In genomic region chr6:56842602-56843475, GRCh38 we compare ENCODE assay signal across 8 cellular contexts.
A peak's percentile ranks its signal among the peaks of the same experiment; 100 is the strongest.
DNase-seq lines count a peak whose midpoint lies in the region; ATAC-seq and TF ChIP-seq lines count a peak whose summit lies in the region.

No MANE protein-coding gene starts in this region.

- H3K9me3 ChIP-seq in body of pancreas (no peaks in the 10 kb centered on the region), skeletal muscle tissue (ENCODE audit: control insufficient read depth in 3 of 3, low read length in 3 of 3) (no peaks in the 10 kb centered on the region), Karpas-422 (ENCODE audit: low read length) (no peaks in the 10 kb centered on the region)

- H3K4me3 ChIP-seq in BJ (ENCODE audit: low read depth, low read length) (peak overlapping the region; percentile 82), body of pancreas (peak overlapping the region in 1 of 2 donors; percentile 23), skeletal muscle tissue (ENCODE audit: low read length in 3 of 3) (peak overlapping the region; percentile 94 to 99 (median 99)), Karpas-422 (ENCODE audit: low read length) (no peak overlapping the region)

- H3K27me3 ChIP-seq in BJ (ENCODE audit: control insufficient read depth, insufficient read depth, low read length) (no peaks in the 10 kb centered on the region), body of pancreas (peaks cover 0 to 4% of the 10 kb centered on the region in 2 donors), skeletal muscle tissue (ENCODE audit: control insufficient read depth in 3 of 3, insufficient read depth in 3 of 3, low read length in 3 of 3) (no peaks in the 10 kb centered on the region), Karpas-422 (ENCODE audit: low read length) (no peaks in the 10 kb centered on the region)

- H3K4me1 ChIP-seq in body of pancreas (peaks cover 7% of the 10 kb centered on the region), skeletal muscle tissue (ENCODE audit: control insufficient read depth in 3 of 3, insufficient read depth in 3 of 3, low read length in 3 of 3) (peaks cover 11 to 24% (median 18%) of the 10 kb centered on the region in 3 donors), Karpas-422 (ENCODE audit: low read length) (no peaks in the 10 kb centered on the region)

- CTCF ChIA-PET in BJ (lab: Yijun Ruan, JAX): interaction anchor here (0.9 to 2.6 kb wide), 5 partner anchors 9 to 133 kb away, joined by 3 to 11 read pairs (median 4); no protein-coding TSS in a partner anchor

- H3K4me2 ChIP-seq in Karpas-422 (ENCODE audit: low read depth, low read length, poor library complexity, severe bottlenecking): no peak overlapping the region

- no peak for DNase-seq in BJ (ENCODE audit: low read depth)
- DNase-seq in NOMO-1 treated with DMSO at 0.1 percent for 48 hours (lab: John Stamatoyannopoulos, UW; ENCODE audit: unreplicated experiment): peak; percentile 28
- DNase-seq in body of pancreas: peak in 3 of 4 donors; percentile 18 to 19 (median 19)
- peak; percentile 44 for DNase-seq in iPS-NIHi7 (ENCODE audit: extremely low spot score)
- DNase-seq in Karpas-422: no peak

- POLR2A ChIA-PET in BJ (lab: Charles Lee): no interaction called here

- H3K9ac ChIP-seq in skeletal muscle tissue (ENCODE audit: low read depth in 1 of 3, low read length in 3 of 3): peak overlapping the region; percentile 97 to 98 (median 98)
- H3K9ac ChIP-seq in Karpas-422 (ENCODE audit: low read length): no peak overlapping the region

- H3K9me2 ChIP-seq in Karpas-422 (replicated peaks; ENCODE audit: insufficient read depth, low read length): no peaks in the 10 kb centered on the region

- TF ChIP-seq POLR2A in body of pancreas (IDR thresholded peaks at IDR 0.05): peak in 2 of 3 donors; percentile 20 to 31

- H3K36me3 ChIP-seq in BJ (ENCODE audit: control insufficient read depth, insufficient read depth, low read length) (no peaks in the 10 kb centered on the region), body of pancreas (replicated peaks in 1 of 2; ENCODE audit: insufficient read depth in 1 of 2, low read depth in 2 of 2) (no peaks in the 10 kb centered on the region), skeletal muscle tissue (ENCODE audit: control insufficient read depth in 3 of 3, insufficient read depth in 3 of 3, low read length in 3 of 3) (no peaks in the 10 kb centered on the region), Karpas-422 (ENCODE audit: insufficient read depth, low read length) (no peaks in the 10 kb centered on the region)

- H4K20me1 ChIP-seq in Karpas-422 (ENCODE audit: insufficient read depth, low read depth, low read length): no peaks in the 10 kb centered on the region

- TF ChIP-seq CTCF in BJ (IDR thresholded peaks at IDR 0.05; ENCODE audit: insufficient read depth, low read depth, low read length) (no peak), body of pancreas (IDR thresholded peaks at IDR 0.05) (no peak)

- peak; percentile 21 for ATAC-seq in GM19023 (IDR thresholded peaks at IDR 0.05; ENCODE audit: unreplicated experiment)
- ATAC-seq in HG03103 (IDR thresholded peaks at IDR 0.05; ENCODE audit: low read depth, unreplicated experiment): peak; percentile 16
- peak; percentile 39 for ATAC-seq in body of pancreas

- H3K27ac ChIP-seq in body of pancreas (peak overlapping the region; percentile 47 to 83 (median 70)), skeletal muscle tissue (ENCODE audit: low read depth, low read length) (peak overlapping the region; percentile 98), Karpas-422 (ENCODE audit: low read length) (no peak overlapping the region)

- WGBS in body of pancreas, 2 donors: 5 to 8% methylated on average over 28 to 45 of the region's 47 CpGs

- H3K79me2 ChIP-seq in Karpas-422 (ENCODE audit: low read length): no peaks in the 10 kb centered on the region

- intact Hi-C loops in body of pancreas (cut with DNase I): no loop called here

- H2AFZ ChIP-seq in Karpas-422 (ENCODE audit: low read length): no peak overlapping the region

Comparison
In these comparisons a context has a peak if more than half of its experiments do, and no peak if none do; other contexts are left out.
1. DNase-seq: peak in NOMO-1 treated with DMSO at 0.1 percent for 48 hours (single experiment), body of pancreas (3 of 4) and iPS-NIHi7 (single experiment); none in BJ (single experiment) and Karpas-422 (single experiment).
2. Peak in every context shown above with its lines, with median percentiles within 50 percentile points of each other: ATAC-seq.